ENCODE assay signal across 8 cellular contexts in the genomic region with DNA sequence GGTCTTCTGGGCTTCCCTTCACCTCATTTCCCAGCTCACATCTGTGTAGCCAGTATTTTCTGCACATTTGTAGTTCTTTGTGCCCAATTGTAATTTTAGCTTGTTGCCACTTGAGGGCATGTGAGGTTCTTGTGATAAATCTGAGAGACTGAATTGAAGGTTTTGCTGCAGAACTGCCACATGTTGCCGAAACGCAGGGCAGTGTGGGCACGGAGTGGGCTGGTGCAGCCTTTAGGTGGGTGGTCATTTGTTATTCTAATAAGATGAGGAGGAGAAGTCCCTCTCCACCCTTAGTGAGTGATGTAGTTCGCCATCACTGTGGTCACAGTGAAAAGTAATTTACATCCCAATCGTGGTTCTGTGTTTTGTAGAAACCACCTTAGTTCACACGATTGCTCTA. TPM values are rescaled to one million over a fixed set of nuclear protein-coding genes. Genes with fewer than 3 reads are reported as not detected.
DNase-seq lines count a peak whose midpoint lies in the region; ATAC-seq and TF ChIP-seq lines count a peak whose summit lies in the region.

No MANE protein-coding gene starts in this region.

- peak; percentile 62 for TF ChIP-seq CTCF in nephron progenitor cell (IDR thresholded peaks at IDR 0.05)

- H3K9me3 Mint-ChIP-seq in activated CD4-positive, alpha-beta memory T cell treated with anti-CD3 and anti-CD28 coated beads for 36 hours = peaks cover 9% of the 10 kb centered on the region
- peaks cover 4% of the 10 kb centered on the region for H3K9me3 Mint-ChIP-seq in nephron progenitor cell

- intact Hi-C loops in activated CD4-positive, alpha-beta memory T cell treated with anti-CD3 and anti-CD28 coated beads for 36 hours (cut with micrococcal nuclease) = loop anchor here (1.0 kb wide), 3 partner anchors 21 to 318 kb away; no protein-coding TSS in a partner anchor

- peaks cover 68% of the 10 kb centered on the region for H3K36me3 Mint-ChIP-seq in activated CD4-positive, alpha-beta memory T cell treated with anti-CD3 and anti-CD28 coated beads for 36 hours
- H3K36me3 Mint-ChIP-seq in nephron progenitor cell (ENCODE audit: low read depth) = peaks cover 63% of the 10 kb centered on the region

- CTCF ChIA-PET in activated CD4-positive, alpha-beta memory T cell treated with anti-CD3 and anti-CD28 coated beads for 36 hours (lab: Charles Lee) = interaction anchor here (0.6 to 5.0 kb wide), 25 partner anchors 9 to 331 kb away, joined by 3 to 42 read pairs (median 4); no protein-coding TSS in a partner anchor

- no peak overlapping the region for H3K4me3 Mint-ChIP-seq in activated CD4-positive, alpha-beta memory T cell treated with anti-CD3 and anti-CD28 coated beads for 36 hours
- H3K4me3 Mint-ChIP-seq in nephron progenitor cell = no peak overlapping the region

- peaks cover 15% of the 10 kb centered on the region for H3K4me1 Mint-ChIP-seq in activated CD4-positive, alpha-beta memory T cell treated with anti-CD3 and anti-CD28 coated beads for 36 hours (ENCODE audit: low read depth)
- peaks cover 11% of the 10 kb centered on the region for H3K4me1 Mint-ChIP-seq in nephron progenitor cell

- peak; percentile 89 for ATAC-seq in GM19328 (IDR thresholded peaks at IDR 0.05; ENCODE audit: unreplicated experiment)
- peak; percentile 84 for ATAC-seq in HG03139 (IDR thresholded peaks at IDR 0.05; ENCODE audit: unreplicated experiment)
- ATAC-seq in esophagus mucosa = peak; percentile 61

- DNase-seq in DMS 273 treated with DMSO at 0.1 percent for 48 hours (lab: John Stamatoyannopoulos, UW) (peak; percentile 64), NCI-H446 treated with DMSO at 0.1 percent for 48 hours (lab: John Stamatoyannopoulos, UW) (peak; percentile 64), nephron progenitor cell (peak; percentile 23)
- peak; percentile 71 for DNase-seq in activated CD4-positive, alpha-beta memory T cell treated with anti-CD3 and anti-CD28 coated beads for 36 hours
- no peak for DNase-seq in NK-92 treated with Interleukin-12 subunit alpha and Interleukin-12 subunit beta, amount 100 ng/mL, for 24 hours (lab: John Stamatoyannopoulos, UW)

- H3K27ac Mint-ChIP-seq in activated CD4-positive, alpha-beta memory T cell treated with anti-CD3 and anti-CD28 coated beads for 36 hours = peak overlapping the region; percentile 59
- H3K27ac Mint-ChIP-seq in nephron progenitor cell = no peak overlapping the region

- POLR2A ChIA-PET in activated CD4-positive, alpha-beta memory T cell treated with anti-CD3 and anti-CD28 coated beads for 36 hours (lab: Charles Lee) = interaction anchor here (0.6 kb wide), 1 partner anchor 328 kb away, joined by 3 read pairs; no protein-coding TSS in a partner anchor

- H3K27me3 Mint-ChIP-seq in activated CD4-positive, alpha-beta memory T cell treated with anti-CD3 and anti-CD28 coated beads for 36 hours = no peaks in the 10 kb centered on the region
- H3K27me3 Mint-ChIP-seq in nephron progenitor cell (ENCODE audit: low read depth, poor library complexity) = no peaks in the 10 kb centered on the region

RNA-seq across cellular contexts. Expression of a gene that starts 21.2 kb away (rescaled TPM):
- total RNA-seq in activated CD4-positive, alpha-beta memory T cell treated with anti-CD3 and anti-CD28 coated beads for 36 hours = 10 to 100 TPM; 53.3 to 53.6 TPM
- 26.1 TPM for total RNA-seq in esophagus mucosa
